9 cellular contexts compared by ENCODE assay signal in genomic region chr4:153541426-153542096, GRCh38.
DNase-seq lines count a peak whose midpoint lies in the region; ATAC-seq, FAIRE-seq and TF ChIP-seq lines count a peak whose summit lies in the region.
"Had no signal": no experiment of that assay in that cellular context is flagged by ENCODE, and none has a peak within 500 bp of the region (broad histone marks: within the 10 kb centered on the region; RNA-seq: fewer than 3 reads in every experiment).

No MANE protein-coding gene starts in this region.

- FAIRE-seq in small intestine (lab: Jason Lieb, UNC) = no peak

- POLR2A ChIA-PET in AG04450 (lab: Yijun Ruan, JAX) = interaction anchor here (0.6 to 1.4 kb wide), 6 partner anchors 14 to 76 kb away, joined by 3 to 6 read pairs (median 3); partner anchors contain the start of gene TMEM131L

- DNase-seq in AG04450 (ENCODE audit: low read depth, low spot score) = peak; percentile 78
- peak; percentile 55 to 73 for DNase-seq in SJCRH30
- peak; percentile 53 for DNase-seq in fibroblast of pulmonary artery (ENCODE audit: low read depth)
- DNase-seq in DMS114 treated with DMSO at 0.1 percent for 48 hours (lab: John Stamatoyannopoulos, UW; ENCODE audit: unreplicated experiment) = no peak
- DNase-seq in small intestine = no peak
- DNase-seq in NCI-H2227 treated with DMSO at 0.1 percent for 48 hours (lab: John Stamatoyannopoulos, UW) = no peak
- no peak for DNase-seq in NCI-H146 (lab: John Stamatoyannopoulos, UW)

- no peaks in the 10 kb centered on the region for H3K27me3 ChIP-seq in AG04450 (ENCODE audit: control insufficient read depth, insufficient read depth, low read length)
- H3K27me3 ChIP-seq in SJCRH30 = no peaks in the 10 kb centered on the region
- H3K27me3 ChIP-seq in small intestine (ENCODE audit: control insufficient read depth in 2 of 2, insufficient read depth in 2 of 2, low read length in 2 of 2) = no peaks in the 10 kb centered on the region

- CTCF ChIA-PET in AG04450 (lab: Charles Lee) = interaction anchor here (0.7 to 2.4 kb wide), 6 partner anchors 10 to 55 kb away, joined by 3 to 21 read pairs (median 4); no protein-coding TSS in a partner anchor

- peak; percentile 39 for TF ChIP-seq CTCF in AG04450 (IDR thresholded peaks at IDR 0.05; ENCODE audit: low read depth, low read length)
- TF ChIP-seq CTCF in fibroblast of pulmonary artery (IDR thresholded peaks at IDR 0.05; ENCODE audit: low read length, missing control alignments) = no peak

- H3K9me3 ChIP-seq in AG04450 (ENCODE audit: control insufficient read depth, insufficient read depth, low read length) = no peaks in the 10 kb centered on the region
- H3K9me3 ChIP-seq in SJCRH30 (replicated peaks) = no peaks in the 10 kb centered on the region
- no peaks in the 10 kb centered on the region for H3K9me3 ChIP-seq in small intestine (ENCODE audit: control insufficient read depth, low read depth)

- no peak overlapping the region for H3K4me3 ChIP-seq in AG04450 (ENCODE audit: low read depth, low read length)
- H3K4me3 ChIP-seq in SJCRH30 = no peak overlapping the region
- no peak overlapping the region for H3K4me3 ChIP-seq in fibroblast of pulmonary artery (replicated peaks; ENCODE audit: low read depth, low read length)
- H3K4me3 ChIP-seq in small intestine (ENCODE audit: low read depth in 1 of 2, low read length in 2 of 2) = no peak overlapping the region
- H3K4me3 ChIP-seq: lung had no signal

- H3K4me1 ChIP-seq in SJCRH30 (peaks cover 81% of the 10 kb centered on the region), small intestine (ENCODE audit: control insufficient read depth in 2 of 2, insufficient read depth in 1 of 2, low read depth in 1 of 2, low read length in 1 of 2) (no peaks in the 10 kb centered on the region)

- H3K27ac ChIP-seq in AG04450 (ENCODE audit: low read depth, low read length) (peak overlapping the region; percentile 63), SJCRH30 (peak overlapping the region; percentile 100), small intestine (ENCODE audit: low read depth in 1 of 2, low read length in 1 of 2) (no peak overlapping the region)

- 81 to 91% (median 85%) methylated on average over 7 of the region's 7 CpGs for WGBS in small intestine, 3 donors

- peak; percentile 54 for ATAC-seq in GM21390 (IDR thresholded peaks at IDR 0.05; ENCODE audit: unreplicated experiment)

- H3K36me3 ChIP-seq in SJCRH30 (no peaks in the 10 kb centered on the region; the same call in 1 of the 2 replicates), small intestine (ENCODE audit: control insufficient read depth in 2 of 2, insufficient read depth in 2 of 2, low read length in 2 of 2) (no peaks in the 10 kb centered on the region)

Comparison
In these comparisons a context has a peak if more than half of its experiments do, and no peak if none do; other contexts are left out.
1. DNase-seq: peak in AG04450 (single experiment), SJCRH30 (2 of 2) and fibroblast of pulmonary artery (single experiment); none in DMS114 treated with DMSO at 0.1 percent for 48 hours (single experiment), small intestine (single experiment), NCI-H2227 treated with DMSO at 0.1 percent for 48 hours (single experiment) and NCI-H146 (single experiment).
2. H3K27ac ChIP-seq: peak in AG04450 (single experiment) and SJCRH30 (single experiment); none in small intestine (0 of 2).